2 cellular contexts compared by ENCODE assay signal in genomic region chr15:35256141-35256540, GRCh38.
TF ChIP-seq lines count a peak whose summit lies in the region.

No MANE protein-coding gene starts in this region.

TF ChIP-seq in HepG2, 621 proteins besides CTCF, POLR2A, EP300 and RAD21 (continued from another document):
- TF ChIP-seq ARID3A (IDR thresholded peaks at IDR 0.05; ENCODE audit: low read depth, low read length): no peak
- TF ChIP-seq BRF2 (CRISPR knock-in tag; IDR thresholded peaks at IDR 0.05): no peak
- TF ChIP-seq ZFP62 (CRISPR knock-in tag; IDR thresholded peaks at IDR 0.05): no peak
- no peak for TF ChIP-seq MYC (CRISPR knock-in tag; IDR thresholded peaks at IDR 0.05; ENCODE audit: borderline replicate concordance)
- TF ChIP-seq ZNF235 (CRISPR knock-in tag; IDR thresholded peaks at IDR 0.05; ENCODE audit: borderline replicate concordance): no peak
- TF ChIP-seq MAFK (conservative IDR thresholded peaks at IDR 0.05 in 1 of 2, IDR thresholded peaks at IDR 0.05 in 1 of 2; ENCODE audit: low read length in 2 of 2): peak; percentile 40 to 69; a peak in 3 of 4 replicates
- no peak for TF ChIP-seq BORCS8-MEF2B (CRISPR knock-in tag; IDR thresholded peaks at IDR 0.05)

TF ChIP-seq in HEK293T, 16 proteins besides CTCF, POLR2A, EP300 and RAD21 (continued from another document):
- TF ChIP-seq L3MBTL2 (conservative IDR thresholded peaks at IDR 0.05) (no peak), FOXA1 (IDR thresholded peaks at IDR 0.05) (no peak), SP1 (IDR thresholded peaks at IDR 0.05) (no peak), SUZ12 (IDR thresholded peaks at IDR 0.05) (no peak), HDGF (IDR thresholded peaks at IDR 0.05; ENCODE audit: borderline replicate concordance) (no peak), ARNT (IDR thresholded peaks at IDR 0.05) (no peak)
